In the genomic region with DNA sequence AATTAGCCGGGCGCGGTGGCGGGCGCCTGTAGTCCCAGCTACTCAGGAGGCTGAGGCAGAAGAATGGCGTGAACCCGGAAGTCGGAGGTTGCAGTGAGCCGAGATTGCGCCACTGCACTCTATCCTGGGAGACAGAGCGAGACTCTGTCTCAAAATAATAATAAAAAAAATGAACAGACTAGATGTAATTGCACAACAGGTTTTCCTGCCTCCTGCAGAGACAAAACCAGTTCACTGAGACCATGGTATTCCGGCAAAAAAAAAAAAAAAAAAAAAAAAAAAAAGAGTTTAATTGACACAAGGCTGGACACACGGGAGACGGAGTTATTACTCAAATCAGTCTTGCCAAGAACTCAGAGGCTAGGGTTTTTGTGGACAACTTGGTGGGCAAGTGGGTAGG, we compare ENCODE assay signal across 1 cellular context. TPM values are rescaled to one million over a fixed set of nuclear protein-coding genes. Genes with fewer than 3 reads are reported as not detected.
"Had no signal": no experiment of that assay in that cellular context is flagged by ENCODE, and none has a peak within 500 bp of the region (broad histone marks: within the 10 kb centered on the region; RNA-seq: fewer than 3 reads in every experiment).

No MANE protein-coding gene starts in this region.

RNA-seq across cellular contexts. Expression of a gene that starts 58.7 kb away (rescaled TPM):
- total RNA-seq: natural killer cell had no signal
